ENCODE assay signal across 12 cellular contexts in genomic region chr7:76460767-76461166, GRCh38. TPM values are rescaled to one million over a fixed set of nuclear protein-coding genes. Genes with fewer than 3 reads are reported as not detected.
DNase-seq lines count a peak whose midpoint lies in the region; TF ChIP-seq lines count a peak whose summit lies in the region.
"Not testable (repeated sequence)": the region's sequence is repeated elsewhere in the genome, so short reads cannot be mapped to it uniquely, and the experiment has no call there.
"Had no signal": no experiment of that assay in that cellular context is flagged by ENCODE, and none has a peak within 500 bp of the region (broad histone marks: within the 10 kb centered on the region; RNA-seq: fewer than 3 reads in every experiment).

No MANE protein-coding gene starts in this region.

- intact Hi-C loops in spleen (cut with DNase I; ENCODE audit: low total_unique reads): not testable (repeated sequence)

- H3K27me3 ChIP-seq in spleen (replicated peaks in 1 of 7): not testable (repeated sequence)

- H3K9me3 ChIP-seq in spleen: not testable (repeated sequence)

- TF ChIP-seq POLR2A in spleen (IDR thresholded peaks at IDR 0.05): not testable (repeated sequence)

- H3K4me3 ChIP-seq in spleen: not testable (repeated sequence)

- DNase-seq in spleen: peak; percentile 67

- H3K4me1 ChIP-seq in spleen: peaks cover 0 to 10% (median 0%) of the 10 kb centered on the region in 6 donors

- not testable (repeated sequence) for H3K27ac ChIP-seq in spleen

- H3K36me3 ChIP-seq in spleen: not testable (repeated sequence)

- TF ChIP-seq CTCF in spleen (IDR thresholded peaks at IDR 0.05 in 8 of 11, conservative IDR thresholded peaks at IDR 0.05 in 3 of 11): not testable (repeated sequence)

- WGBS in spleen, 5 donors: 84 to 94% (median 90%) methylated on average over 10 to 15 of the region's 20 CpGs

RNA-seq across cellular contexts. Expression of gene DTX2, which starts 0.7 kb away (rescaled TPM):
- total RNA-seq in spleen: 10 to 100 TPM; 38.6 to 60.6 (median 44.5) TPM
- 10 to 100 TPM; 17.9 to 50.9 (median 36.2) TPM for polyA plus RNA-seq in spleen

RNA-seq across cellular contexts. Expression of gene ZP3, which starts 36.0 kb away (rescaled TPM):
- 1 to 10 TPM; 1.3 to 7.5 (median 2.5) TPM for total RNA-seq in spleen
- 1 to 10 TPM; 3.3 to 5.0 (median 4.3) TPM for polyA plus RNA-seq in spleen

RNA-seq across cellular contexts. Expression of gene UPK3B, which starts 49.6 kb away (rescaled TPM):
- 1 to 10 TPM; 1.9 to 4.4 (median 3.0) TPM for total RNA-seq in spleen
- 1 to 10 TPM in 2 of 3 donors, under 1 TPM in 1; 0.21 to 1.9 (median 1.2) TPM for polyA plus RNA-seq in spleen
- total RNA-seq: A673, Daoy had no signal
- polyA plus RNA-seq: AG04450; BJ; CD14-positive monocyte; CD4-positive, alpha-beta memory T cell had no signal

RNA-seq across cellular contexts. Expression of gene SSC4D, which starts 51.3 kb away (rescaled TPM):
- 1 to 10 TPM in 2 of 7 donors, under 1 TPM in 5; 0.11 to 1.5 (median 0.43) TPM for total RNA-seq in spleen
- polyA plus RNA-seq in spleen: 1 to 10 TPM in 2 of 3 donors, under 1 TPM in 1; 0.68 to 1.2 (median 1.1) TPM
- total RNA-seq: B cell; Calu3; CD4-positive, alpha-beta memory T cell; CD4-positive, alpha-beta T cell; CD4-positive, CD25-positive, alpha-beta regulatory T cell; CD8-positive, alpha-beta T cell had no signal
